In genomic region chr1:156338180-156338973, GRCh38 we compare ENCODE assay signal across 8 cellular contexts. TPM values are rescaled to one million over a fixed set of nuclear protein-coding genes. Genes with fewer than 3 reads are reported as not detected.
A peak's percentile ranks its signal among the peaks of the same experiment; 100 is the strongest.
DNase-seq lines count a peak whose midpoint lies in the region; ATAC-seq and TF ChIP-seq lines count a peak whose summit lies in the region.

Gene CCT3 (minus strand): TSS chr1:156338292. CDS start chr1:156338184, 108 bp downstream.
Gene TSACC (plus strand): TSS chr1:156338526. CDS start chr1:156339758, 1,232 bp downstream.

- TF ChIP-seq CTCF in CD14-positive monocyte (IDR thresholded peaks at IDR 0.05), result no peak
- TF ChIP-seq CTCF in left lung (IDR thresholded peaks at IDR 0.05), result no peak

- ATAC-seq in GM19395 (IDR thresholded peaks at IDR 0.05; ENCODE audit: unreplicated experiment), result peak; percentile 92
- peak; percentile 81 for ATAC-seq in HG03558 (IDR thresholded peaks at IDR 0.05; ENCODE audit: extremely low read depth, unreplicated experiment)
- peak; percentile 97 for ATAC-seq in left lung

- peak within 1 kb of the TSS; percentile 78 to 92 for H3K4me3 ChIP-seq in left lung

- peaks cover 18% of the 10 kb centered on the region for H3K4me1 Mint-ChIP-seq in CD14-positive monocyte

- peak within 1 kb of the TSS; percentile 86 for H3K27ac ChIP-seq in left lung

- H3K27me3 ChIP-seq in left lung, result no peaks in the 10 kb centered on the region

- DNase-seq in CD14-positive monocyte (ENCODE audit: low spot score) (peak; percentile 98), NCI-H748 (lab: John Stamatoyannopoulos, UW; ENCODE audit: unreplicated experiment) (peak; percentile 99), dermis blood vessel endothelial cell (peak; percentile 100), left lung (peak; percentile 98 to 99)
- peak; percentile 99 for DNase-seq in activated CD4-positive, alpha-beta T cell treated with anti-CD3 and anti-CD28 coated beads, Interleukin-2, amount 50 U/mL, for 24 hours (ENCODE audit: low read depth in 1 of 2, low spot score in 1 of 2)
- DNase-seq in stimulated activated CD4-positive, alpha-beta T cell treated with anti-CD3 and anti-CD28 coated beads, Interleukin-2, amount 100 ng/mL, for 4 hours (ENCODE audit: low read depth), result peak; percentile 98

- peak within 1 kb of the TSS; percentile 91 to 98 (median 96) for H3K27ac Mint-ChIP-seq in CD14-positive monocyte

- peaks cover 0 to 2% (median 0%) of the 10 kb centered on the region in 7 donors for H3K9me3 Mint-ChIP-seq in CD14-positive monocyte

- peaks cover 12 to 20% of the 10 kb centered on the region in 2 donors for H3K4me1 ChIP-seq in left lung

- peak within 1 kb of the TSS; percentile 98 for H3K4me3 Mint-ChIP-seq in CD14-positive monocyte

- peaks cover 0 to 2% (median 0%) of the 10 kb centered on the region in 3 donors for H3K27me3 Mint-ChIP-seq in CD14-positive monocyte (ENCODE audit: low read depth in 3 of 3)

- H3K36me3 Mint-ChIP-seq in CD14-positive monocyte, result peaks cover 24 to 26% of the 10 kb centered on the region in 2 donors

- peaks cover 0 to 23% of the 10 kb centered on the region in 2 donors for H3K36me3 ChIP-seq in left lung

- no peaks in the 10 kb centered on the region for H3K9me3 ChIP-seq in left lung

- intact Hi-C loops in CD14-positive monocyte (cut with micrococcal nuclease), result loop anchor here in 1 of 2 donors (10.0 kb wide), 1 partner anchor 64 kb away; no protein-coding TSS in a partner anchor
- intact Hi-C loops in left lung (cut with DNase I), result no loop called here

RNA-seq across cellular contexts. Expression of gene CCT3, which starts in this region (rescaled TPM):
- polyA plus RNA-seq in CD14-positive monocyte, result 10 to 100 TPM; 94.8 to 97.3 TPM
- total RNA-seq in dermis blood vessel endothelial cell, result 552 and 641 TPM in 2 replicates
- 100 to 1,000 TPM; 166 to 183 TPM for total RNA-seq in left lung

RNA-seq across cellular contexts. Expression of gene TSACC, which starts in this region (rescaled TPM):
- under 1 TPM in 1 of 2 donors, not detected in 1; 0.67 TPM for polyA plus RNA-seq in CD14-positive monocyte
- total RNA-seq in dermis blood vessel endothelial cell (not detected in 2 replicates), left lung (not detected)

Comparison
In these comparisons a context has a peak if more than half of its experiments do, and no peak if none do; other contexts are left out.
1. Peak in every context shown above with its lines: DNase-seq, ATAC-seq, H3K4me3 ChIP-seq and H3K27ac ChIP-seq.